11 cellular contexts compared by ENCODE assay signal in genomic region chr15:92666780-92667179, GRCh38. TPM values are rescaled to one million over a fixed set of nuclear protein-coding genes. Genes with fewer than 3 reads are reported as not detected.
DNase-seq lines count a peak whose midpoint lies in the region; ATAC-seq and TF ChIP-seq lines count a peak whose summit lies in the region.
"Had no signal": no experiment of that assay in that cellular context is flagged by ENCODE, and none has a peak within 500 bp of the region (broad histone marks: within the 10 kb centered on the region; RNA-seq: fewer than 3 reads in every experiment).

No MANE protein-coding gene starts in this region.

- CTCF ChIA-PET in PC-9 (lab: Charles Lee): interaction anchor here (0.9 kb wide), 1 partner anchor 145 kb away, joined by 3 read pairs; no protein-coding TSS in a partner anchor

- H3K79me1 ChIP-seq in trophoblast cell (ENCODE audit: low read length): peaks cover 1% of the 10 kb centered on the region

- H3K4me2 ChIP-seq in PC-9 (peak overlapping the region; percentile 48), trophoblast cell (ENCODE audit: low read length) (no peak overlapping the region)

- H4K12ac ChIP-seq in trophoblast cell (ENCODE audit: low read depth, low read length): no peak overlapping the region

- H3K4me1 ChIP-seq in PC-9 (replicated peaks; ENCODE audit: insufficient read depth) (peaks cover 45% of the 10 kb centered on the region), trophoblast cell (ENCODE audit: control insufficient read depth in 1 of 2, insufficient read depth in 2 of 2, low read length in 2 of 2) (peaks cover 4 to 7% of the 10 kb centered on the region in 2 experiments)

- no peaks in the 10 kb centered on the region for H3K9me2 ChIP-seq in PC-9 (ENCODE audit: insufficient read depth)

- peak; percentile 78 to 90 for ATAC-seq in left cardiac atrium
- ATAC-seq in GM21390 (IDR thresholded peaks at IDR 0.05; ENCODE audit: unreplicated experiment): no peak
- ATAC-seq: stimulated activated naive CD8-positive, alpha-beta T cell treated with anti-CD3 and anti-CD28 coated beads, Interleukin-15, Interleukin-2, amounts not matched to agents 100 U/mL and 50 U/mL, for 24 hours had no signal

- intact Hi-C loops in PC-9 (cut with micrococcal nuclease; ENCODE audit: unreplicated experiment) (no loop called here), left cardiac atrium (cut with DNase I) (loop anchor here in 1 of 2 donors (5.0 kb wide), 1 partner anchor 49 kb away; no protein-coding TSS in a partner anchor)

- H3K27ac ChIP-seq in PC-9 (no peak overlapping the region), trophoblast cell (ENCODE audit: low read depth, low read length) (no peak overlapping the region)
- H3K27ac ChIP-seq: brain microvascular endothelial cell had no signal

- no peak overlapping the region for H4K91ac ChIP-seq in trophoblast cell (ENCODE audit: low read depth, low read length)

- H4K20me1 ChIP-seq in PC-9 (ENCODE audit: insufficient read depth): no peaks in the 10 kb centered on the region

- no peaks in the 10 kb centered on the region for H3K9me3 ChIP-seq in PC-9 (ENCODE audit: insufficient read depth, low read depth)
- no peaks in the 10 kb centered on the region for H3K9me3 ChIP-seq in trophoblast cell (ENCODE audit: insufficient read depth, low read depth, low read length)

- H3K9ac ChIP-seq in trophoblast cell (ENCODE audit: low read length): no peak overlapping the region

- no peak overlapping the region for H3K14ac ChIP-seq in trophoblast cell (ENCODE audit: low read length)

- H2BK12ac ChIP-seq in trophoblast cell (ENCODE audit: low read length): no peak overlapping the region

- H3K36me3 ChIP-seq in PC-9 (ENCODE audit: low read depth) (no peaks in the 10 kb centered on the region), trophoblast cell (ENCODE audit: control insufficient read depth in 1 of 2, insufficient read depth in 2 of 2, low read length in 2 of 2) (no peaks in the 10 kb centered on the region)
- H3K36me3 ChIP-seq: brain microvascular endothelial cell had no signal

- no peak overlapping the region for H3K23ac ChIP-seq in trophoblast cell (ENCODE audit: low read length)

- no peaks in the 10 kb centered on the region for H3K27me3 ChIP-seq in PC-9 (ENCODE audit: insufficient read depth, low read depth)
- no peaks in the 10 kb centered on the region for H3K27me3 ChIP-seq in trophoblast cell (ENCODE audit: insufficient read depth, low read length)

- 0 out of 2 replicates have a peak overlapping the region, but pooled peaks have one; percentile 36 for H2AFZ ChIP-seq in PC-9
- H2AFZ ChIP-seq in trophoblast cell (ENCODE audit: insufficient read depth, low read length, poor library complexity): no peak overlapping the region

- no peaks in the 10 kb centered on the region for H3K79me2 ChIP-seq in PC-9 (ENCODE audit: low read depth)
- no peaks in the 10 kb centered on the region for H3K79me2 ChIP-seq in trophoblast cell (ENCODE audit: control insufficient read depth, insufficient read depth, low read length, poor library complexity)

- no peak overlapping the region for H4K8ac ChIP-seq in trophoblast cell (ENCODE audit: low read depth, low read length)

- H3K4me3 ChIP-seq in PC-9: no peak overlapping the region
- no peak overlapping the region for H3K4me3 ChIP-seq in trophoblast cell (ENCODE audit: low read depth, low read length)

- POLR2A ChIA-PET in PC-9 (lab: Charles Lee; ENCODE audit: unreplicated experiment): no interaction called here

- H3F3A ChIP-seq in PC-9 (ENCODE audit: insufficient read depth, low read depth): peaks cover 19% of the 10 kb centered on the region; the same call in 1 of the 2 replicates

- no peak overlapping the region for H2AK5ac ChIP-seq in trophoblast cell (ENCODE audit: low read length)

- H2BK5ac ChIP-seq in trophoblast cell (ENCODE audit: low read depth, low read length, poor library complexity): no peak overlapping the region

- no CpG with 5 or more reads among the region's 10 CpGs for WGBS in trophoblast cell (ENCODE audit: extremely low coverage, insufficient coverage, insufficient read length)

- in situ Hi-C loops in Caki2 (cut with HindIII; ENCODE audit: low pct_unique_long_range_greater_than_20kb, low sequenced_read_pairs): no loop called here

- no peak overlapping the region for H2BK120ac ChIP-seq in trophoblast cell (ENCODE audit: insufficient read depth, low read length, poor library complexity)

- peak; percentile 46 for DNase-seq in Caki2 (ENCODE audit: low read depth)
- DNase-seq in PC-9: no peak
- peak; percentile 54 for DNase-seq in left cardiac atrium
- DNase-seq in trophoblast cell: peak; percentile 90 to 96
- no peak for DNase-seq in SIG-M5 (lab: John Stamatoyannopoulos, UW)
- no peak for DNase-seq in activated CD8-positive, alpha-beta memory T cell treated with anti-CD3 and anti-CD28 coated beads, Interleukin-2, amount 50 U/mL, for 4 hours
- DNase-seq in activated CD4-positive, alpha-beta T cell treated with anti-CD3 and anti-CD28 coated beads, Interleukin-2, amount 50 U/mL, for 1 hour: no peak
- DNase-seq: brain microvascular endothelial cell; foreskin melanocyte; stimulated activated naive CD8-positive, alpha-beta T cell treated with anti-CD3 and anti-CD28 coated beads, Interleukin-15, Interleukin-2, amounts not matched to agents 100 U/mL and 50 U/mL, for 24 hours had no signal

- TF ChIP-seq CTCF in PC-9 (conservative IDR thresholded peaks at IDR 0.05): no peak

- no peak overlapping the region for H3K18ac ChIP-seq in trophoblast cell (ENCODE audit: low read length)

- BruUV-seq in PC-9 (replicated peaks; lab: Mats Ljungman, UMichigan): no TSS peak

- no peak overlapping the region for H3K4ac ChIP-seq in trophoblast cell (ENCODE audit: low read depth, low read length)

RNA-seq across cellular contexts. Expression of gene FAM174B, which starts 11.2 kb away (rescaled TPM):
- 24.7 and 78.0 TPM in 2 replicates for total RNA-seq in Caki2 (2014; rRNA removed; shearing (Covaris generic); ENCODE audit: low replicate concordance)
- 77.5 and 90.3 TPM in 2 replicates for total RNA-seq in PC-9 (2021)
- 10 to 100 TPM in 1 of 2 donors, 1 to 10 TPM in 1; 9.9 to 15.6 TPM for total RNA-seq in left cardiac atrium
- polyA plus RNA-seq in trophoblast cell (2013): 4.7 and 5.0 TPM in 2 replicates

Comparison
In these comparisons a context has a peak if more than half of its experiments do, and no peak if none do; other contexts are left out.
1. DNase-seq: peak in Caki2 (single experiment), left cardiac atrium (single experiment) and trophoblast cell (2 of 2); none in PC-9 (0 of 2), SIG-M5 (single experiment), activated CD8-positive, alpha-beta memory T cell treated with anti-CD3 and anti-CD28 coated beads, Interleukin-2, amount 50 U/mL, for 4 hours (single experiment) and activated CD4-positive, alpha-beta T cell treated with anti-CD3 and anti-CD28 coated beads, Interleukin-2, amount 50 U/mL, for 1 hour (single experiment).